9 cellular contexts compared by ENCODE assay signal in the genomic region with DNA sequence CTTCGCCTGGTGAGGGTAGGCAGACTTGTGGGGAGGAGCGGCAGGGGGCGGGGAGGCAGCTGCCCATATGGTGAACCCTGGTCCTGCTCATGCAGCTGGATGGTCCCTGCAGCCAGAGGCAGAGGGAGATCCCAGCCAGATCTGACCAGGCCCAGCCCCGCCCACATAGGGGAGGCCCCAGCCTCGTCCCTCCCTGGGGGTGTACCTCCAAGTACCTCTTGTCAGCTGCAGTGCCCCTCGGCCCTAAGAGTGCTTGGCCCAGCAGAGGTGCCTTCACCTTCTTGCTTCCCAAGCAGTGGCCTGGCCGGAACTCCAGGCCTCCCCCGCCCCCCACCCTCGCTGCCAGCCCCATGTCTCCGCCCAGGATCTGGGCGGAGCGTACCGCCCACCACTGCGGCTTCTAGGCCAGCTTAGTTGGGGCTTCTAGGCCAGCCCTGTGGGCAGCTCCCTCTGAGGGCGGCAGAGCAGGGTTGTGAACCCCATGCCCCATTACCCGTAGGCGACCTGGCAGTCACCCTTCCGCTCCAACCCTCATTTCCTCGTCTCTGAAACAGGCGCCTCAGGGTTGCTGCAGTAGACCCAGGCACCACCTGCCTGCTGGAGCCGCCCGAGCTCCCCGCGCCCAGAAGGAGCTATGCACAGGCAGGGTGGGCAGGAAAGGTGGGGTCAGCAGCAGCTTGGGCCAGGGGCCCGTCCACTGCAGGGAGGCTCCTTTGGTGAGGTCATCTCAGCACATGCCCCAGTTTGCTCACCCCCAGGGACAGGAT. TPM values are rescaled to one million over a fixed set of nuclear protein-coding genes. Genes with fewer than 3 reads are reported as not detected.
DNase-seq lines count a peak whose midpoint lies in the region; ATAC-seq and TF ChIP-seq lines count a peak whose summit lies in the region.
"Had no signal": no experiment of that assay in that cellular context is flagged by ENCODE, and none has a peak within 500 bp of the region (broad histone marks: within the 10 kb centered on the region; RNA-seq: fewer than 3 reads in every experiment).

A gene with protein sequence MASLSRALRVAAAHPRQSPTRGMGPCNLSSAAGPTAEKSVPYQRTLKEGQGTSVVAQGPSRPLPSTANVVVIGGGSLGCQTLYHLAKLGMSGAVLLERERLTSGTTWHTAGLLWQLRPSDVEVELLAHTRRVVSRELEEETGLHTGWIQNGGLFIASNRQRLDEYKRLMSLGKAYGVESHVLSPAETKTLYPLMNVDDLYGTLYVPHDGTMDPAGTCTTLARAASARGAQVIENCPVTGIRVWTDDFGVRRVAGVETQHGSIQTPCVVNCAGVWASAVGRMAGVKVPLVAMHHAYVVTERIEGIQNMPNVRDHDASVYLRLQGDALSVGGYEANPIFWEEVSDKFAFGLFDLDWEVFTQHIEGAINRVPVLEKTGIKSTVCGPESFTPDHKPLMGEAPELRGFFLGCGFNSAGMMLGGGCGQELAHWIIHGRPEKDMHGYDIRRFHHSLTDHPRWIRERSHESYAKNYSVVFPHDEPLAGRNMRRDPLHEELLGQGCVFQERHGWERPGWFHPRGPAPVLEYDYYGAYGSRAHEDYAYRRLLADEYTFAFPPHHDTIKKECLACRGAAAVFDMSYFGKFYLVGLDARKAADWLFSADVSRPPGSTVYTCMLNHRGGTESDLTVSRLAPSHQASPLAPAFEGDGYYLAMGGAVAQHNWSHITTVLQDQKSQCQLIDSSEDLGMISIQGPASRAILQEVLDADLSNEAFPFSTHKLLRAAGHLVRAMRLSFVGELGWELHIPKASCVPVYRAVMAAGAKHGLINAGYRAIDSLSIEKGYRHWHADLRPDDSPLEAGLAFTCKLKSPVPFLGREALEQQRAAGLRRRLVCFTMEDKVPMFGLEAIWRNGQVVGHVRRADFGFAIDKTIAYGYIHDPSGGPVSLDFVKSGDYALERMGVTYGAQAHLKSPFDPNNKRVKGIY (minus strand): TSS at position 314 of the 767 bp plus-strand sequence. CDS start 4,179 bp downstream, outside the sequence.

- H3K9me3 ChIP-seq in CD8-positive, alpha-beta T cell (ENCODE audit: low read length) = no peaks in the 10 kb centered on the region
- H3K9me3 ChIP-seq in colonic mucosa (no peaks in the 10 kb centered on the region), right lobe of liver (no peaks in the 10 kb centered on the region)
- H3K9me3 ChIP-seq: neutrophil had no signal

- TF ChIP-seq CTCF in CD8-positive, alpha-beta T cell (IDR thresholded peaks at IDR 0.05) = no peak
- no peak for TF ChIP-seq CTCF in colonic mucosa (IDR thresholded peaks at IDR 0.05)
- peak in 1 of 4 donors; percentile 11 for TF ChIP-seq CTCF in right lobe of liver (IDR thresholded peaks at IDR 0.05)

- H3K4me3 ChIP-seq in CD8-positive, alpha-beta T cell (ENCODE audit: low read depth, low read length) = peak within 1 kb of the TSS; percentile 42
- peak within 1 kb of the TSS; percentile 36 for H3K4me3 ChIP-seq in colonic mucosa
- H3K4me3 ChIP-seq in right lobe of liver = peak within 1 kb of the TSS; percentile 34 to 79 (median 77)

- peaks cover 16% of the 10 kb centered on the region for H3K4me1 Mint-ChIP-seq in CD8-positive, alpha-beta T cell (ENCODE audit: low read depth)

- H3K36me3 Mint-ChIP-seq in CD8-positive, alpha-beta T cell = no peaks in the 10 kb centered on the region

- intact Hi-C loops in CD8-positive, alpha-beta T cell (cut with DNase I, micrococcal nuclease) = no loop called here
- intact Hi-C loops in colonic mucosa (cut with DNase I) (no loop called here), right lobe of liver (cut with DNase I) (loop anchor here in 1 of 2 donors (10.0 kb wide), 1 partner anchor 213 kb away; a partner anchor contains a TSS)

- DNase-seq in CD8-positive, alpha-beta T cell = peak in 6 of 7 experiments; percentile 19 to 63 (median 40)
- peak; percentile 64 for DNase-seq in HPDE6-E6E7 (ENCODE audit: extremely low spot score)
- DNase-seq in T1000 (lab: John Stamatoyannopoulos, UW) = peak; percentile 58
- peak; percentile 45 for DNase-seq in colonic mucosa
- DNase-seq in right lobe of liver = peak; percentile 86 to 95 (median 95)
- DNase-seq in stimulated activated CD8-positive, alpha-beta memory T cell treated with anti-CD3 and anti-CD28 coated beads, Interleukin-12 subunit alpha, Interleukin-12 subunit beta, amount 100 ng/mL, for 1 hour (ENCODE audit: low read depth) = peak; percentile 5
- no peak for DNase-seq in SKM-1 (lab: John Stamatoyannopoulos, UW; ENCODE audit: unreplicated experiment)

- peak within 1 kb of the TSS; percentile 66 for H3K4me3 Mint-ChIP-seq in CD8-positive, alpha-beta T cell

- no peak within 1 kb of the TSS for H3K27ac ChIP-seq in CD8-positive, alpha-beta T cell (ENCODE audit: low read depth, low read length)
- H3K27ac ChIP-seq in colonic mucosa (no peak within 1 kb of the TSS), right lobe of liver (peak within 1 kb of the TSS in 2 of 3 donors; percentile 83 to 91)
- H3K27ac ChIP-seq: neutrophil had no signal

- peak within 1 kb of the TSS; percentile 29 to 69 for H3K9ac ChIP-seq in colonic mucosa (ENCODE audit: low read depth in 2 of 2, low read length in 2 of 2)

- H3K36me3 ChIP-seq in CD8-positive, alpha-beta T cell (ENCODE audit: insufficient read depth, low read length) = no peaks in the 10 kb centered on the region
- H3K36me3 ChIP-seq in colonic mucosa = no peaks in the 10 kb centered on the region
- H3K36me3 ChIP-seq in right lobe of liver = no peaks in the 10 kb centered on the region
- H3K36me3 ChIP-seq: neutrophil had no signal

- POLR2A ChIA-PET in CD8-positive, alpha-beta T cell (lab: Charles Lee) = no interaction called here

- 0% methylated on average over 3 of the region's 25 CpGs for WGBS in right lobe of liver (ENCODE audit: insufficient coverage, low coverage, low lambda C conversion rate, missing lambda C conversion rate)

- H3K27ac Mint-ChIP-seq in CD8-positive, alpha-beta T cell = no peak within 1 kb of the TSS

- H3K27me3 Mint-ChIP-seq in CD8-positive, alpha-beta T cell (ENCODE audit: low read depth) = no peaks in the 10 kb centered on the region

- ATAC-seq in CD8-positive, alpha-beta T cell = peak; percentile 71
- ATAC-seq in right lobe of liver (peak; percentile 72 to 87 (median 78)), GM18873 (IDR thresholded peaks at IDR 0.05; ENCODE audit: low FRiP score, unreplicated experiment) (no peak)

- CTCF ChIA-PET in CD8-positive, alpha-beta T cell (lab: Charles Lee) = interaction anchor here (0.7 to 1.3 kb wide), 4 partner anchors 8 to 256 kb away, joined by 3 read pairs; no protein-coding TSS in a partner anchor

- no peaks in the 10 kb centered on the region for H3K27me3 ChIP-seq in CD8-positive, alpha-beta T cell (ENCODE audit: insufficient read depth, low read length)
- H3K27me3 ChIP-seq in colonic mucosa = no peaks in the 10 kb centered on the region
- no peaks in the 10 kb centered on the region for H3K27me3 ChIP-seq in right lobe of liver

- H3K9me3 Mint-ChIP-seq in CD8-positive, alpha-beta T cell = no peaks in the 10 kb centered on the region

- H3K4me1 ChIP-seq in CD8-positive, alpha-beta T cell (ENCODE audit: insufficient read depth, low read length) = peaks cover 14% of the 10 kb centered on the region
- H3K4me1 ChIP-seq in colonic mucosa (peaks cover 6% of the 10 kb centered on the region), right lobe of liver (peaks cover 0 to 62% (median 17%) of the 10 kb centered on the region in 4 donors)

- TF ChIP-seq POLR2A in right lobe of liver (IDR thresholded peaks at IDR 0.05) = peak; percentile 72

RNA-seq across cellular contexts. Expression of the gene that starts here (rescaled TPM):
- total RNA-seq in CD8-positive, alpha-beta T cell = 10 to 100 TPM; 10.2 to 11.4 TPM
- total RNA-seq in colonic mucosa = 1 to 10 TPM in 1 of 2 donors, under 1 TPM in 1; 0.66 to 1.3 TPM
- 100 to 1,000 TPM in 3 of 6 experiments, 10 to 100 TPM in 3; 67.3 to 183 (median 101) TPM for total RNA-seq in right lobe of liver

Comparison
In these comparisons a context has a peak if more than half of its experiments do, and no peak if none do; other contexts are left out.
1. RNA of the gene that starts here (total RNA-seq): 67.3 to 183 TPM in right lobe of liver; 10.2 to 11.4 TPM in CD8-positive, alpha-beta T cell and 0.66 to 1.3 TPM in colonic mucosa; every median in the first group is over 4 times any median in the second.
2. H3K27ac ChIP-seq: peak in right lobe of liver (2 of 3); none in CD8-positive, alpha-beta T cell (single experiment) and colonic mucosa (single experiment).
3. Peak in every context shown above with its lines, with median percentiles within 50 percentile points of each other: H3K4me3 ChIP-seq.